ENCODE assay signal across 31 cellular contexts in the genomic region with DNA sequence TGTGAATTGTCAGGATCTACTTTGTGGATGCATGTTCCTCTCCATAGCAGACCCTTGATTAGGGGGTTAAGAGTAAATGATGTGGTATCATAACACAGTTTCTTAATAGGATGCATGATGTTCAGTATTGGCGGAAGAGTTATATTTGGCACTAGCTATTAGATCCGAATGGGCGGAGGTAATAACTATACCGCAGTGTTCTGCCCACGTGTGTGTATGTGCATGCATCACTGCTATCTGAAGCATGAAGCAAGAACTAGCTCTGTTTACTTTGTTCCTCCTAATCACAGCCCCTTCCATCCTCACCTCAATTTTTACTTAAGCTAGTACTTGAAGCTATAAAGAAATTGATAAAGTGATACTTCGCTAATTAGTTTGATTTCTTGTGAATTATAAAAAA.
"Had no signal": no experiment of that assay in that cellular context is flagged by ENCODE, and none has a peak within 500 bp of the region (broad histone marks: within the 10 kb centered on the region; RNA-seq: fewer than 3 reads in every experiment).

No MANE protein-coding gene starts in this region.

- DNase-seq: activated B cell treated with CpG ODN at 0.5 μM for 24 hours; activated CD4-positive, alpha-beta T cell treated with anti-CD3 and anti-CD28 coated beads for 1 hour; activated CD4-positive, alpha-beta T cell treated with anti-CD3 and anti-CD28 coated beads, Interleukin-2, amount 10 ng/mL, durations not matched to agents 24 days and 14 days; activated CD4-positive, alpha-beta T cell treated with anti-CD3 and anti-CD28 coated beads, Interleukin-2, amount 50 U/mL, for 48 hours; activated CD8-positive, alpha-beta memory T cell treated with anti-CD3 and anti-CD28 coated beads, Interleukin-2, amount 10 ng/mL, durations not matched to agents 7 days and 5 days; activated effector memory CD4-positive, alpha-beta T cell treated with anti-CD3 and anti-CD28 coated beads, Interleukin-2, amount 50 U/mL, for 16 hours; activated naive CD4-positive, alpha-beta T cell treated with Interleukin-2 at 50 U/mL for 16 hours; activated naive CD8-positive, alpha-beta T cell treated with anti-CD3 and anti-CD28 coated beads, Interleukin-2, amount 50 U/mL, for 24 hours; activated T-cell treated with anti-CD3 and anti-CD28 coated beads, Interleukin-2, amount 50 U/mL, for 24 hours; amniotic stem cell; body of pancreas; central memory CD4-positive, alpha-beta T cell; MG63; MV-4-11; NCI-H1092 treated with DMSO at 0.1 percent for 48 hours; NCI-H1417 treated with DMSO at 0.1 percent for 48 hours; NCI-H1694 treated with DMSO at 0.1 percent for 48 hours; NCI-H2029 treated with DMSO at 0.1 percent for 48 hours; NCI-H69; NK-92 treated with Interleukin-12 subunit alpha and Interleukin-12 subunit beta, amount 100 ng/mL, for 24 hours; OCI-M1; RPMI8226; T-cell; T-helper 2 cell; T1000 had no signal

- H3K27me3 ChIP-seq: ascending aorta, body of pancreas, MG63 had no signal

- H3K4me3 ChIP-seq: ascending aorta, body of pancreas, MG63, SK-N-MC had no signal

- H3K9me3 Mint-ChIP-seq: activated naive CD8-positive, alpha-beta T cell treated with anti-CD3 and anti-CD28 coated beads, Interleukin-2, amount 50 U/mL, for 24 hours; activated T-helper 1 cell treated with anti-CD3 and anti-CD28 coated beads, Interleukin-12 subunit alpha, Interleukin-12 subunit beta, Interleukin-2, Interleukin-4 antibody, amounts not matched to agents 30 ng/mL and 10 ng/mL and 1 ng/mL, durations not matched to agents 14 hours and 24 hours and 36 hours had no signal

- H3K4me3 Mint-ChIP-seq: activated B cell treated with CpG ODN at 0.5 μM for 24 hours; activated CD4-positive, alpha-beta T cell treated with anti-CD3 and anti-CD28 coated beads, Interleukin-2, amount 10 ng/mL, durations not matched to agents 24 days and 14 days; activated CD8-positive, alpha-beta memory T cell treated with anti-CD3 and anti-CD28 coated beads, Interleukin-2, amount 10 ng/mL, durations not matched to agents 7 days and 5 days; activated naive CD8-positive, alpha-beta T cell treated with anti-CD3 and anti-CD28 coated beads, Interleukin-2, amount 50 U/mL, for 24 hours; activated T-cell treated with anti-CD3 and anti-CD28 coated beads, Interleukin-2, amount 50 U/mL, for 24 hours; activated T-helper 1 cell treated with anti-CD3 and anti-CD28 coated beads, Interleukin-12 subunit alpha, Interleukin-12 subunit beta, Interleukin-2, Interleukin-4 antibody, amounts not matched to agents 30 ng/mL and 10 ng/mL and 1 ng/mL, durations not matched to agents 14 hours and 24 hours and 36 hours; T-cell had no signal

- H3K27ac ChIP-seq: ascending aorta, body of pancreas, SK-N-MC had no signal

- H3K4me1 ChIP-seq: ascending aorta, body of pancreas had no signal

- ATAC-seq: activated CD8-positive, alpha-beta memory T cell treated with anti-CD3 and anti-CD28 coated beads, Interleukin-2, amount 10 ng/mL, durations not matched to agents 7 days and 5 days; activated naive CD4-positive, alpha-beta T cell treated with anti-CD3 and anti-CD28 coated beads, Interleukin-2, amount 50 U/mL, for 72 hours; activated naive CD8-positive, alpha-beta T cell treated with anti-CD3 and anti-CD28 coated beads, Interleukin-2, amount 50 U/mL, for 24 hours; body of pancreas; Panc1; Right ventricle myocardium inferior; T-cell had no signal

- H3K27ac Mint-ChIP-seq: activated B cell treated with CpG ODN at 0.5 μM for 24 hours; activated CD4-positive, alpha-beta T cell treated with anti-CD3 and anti-CD28 coated beads, Interleukin-2, amount 10 ng/mL, durations not matched to agents 24 days and 14 days; activated CD8-positive, alpha-beta memory T cell treated with anti-CD3 and anti-CD28 coated beads, Interleukin-2, amount 10 ng/mL, durations not matched to agents 7 days and 5 days; activated naive CD4-positive, alpha-beta T cell treated with anti-CD3 and anti-CD28 coated beads, Interleukin-2, amount 50 U/mL, for 72 hours; activated naive CD8-positive, alpha-beta T cell treated with anti-CD3 and anti-CD28 coated beads, Interleukin-2, amount 50 U/mL, for 24 hours; activated T-cell treated with anti-CD3 and anti-CD28 coated beads, Interleukin-2, amount 50 U/mL, for 24 hours; activated T-helper 1 cell treated with anti-CD3 and anti-CD28 coated beads, Interleukin-12 subunit alpha, Interleukin-12 subunit beta, Interleukin-2, Interleukin-4 antibody, amounts not matched to agents 30 ng/mL and 10 ng/mL and 1 ng/mL, durations not matched to agents 14 hours and 24 hours and 36 hours; T-cell had no signal

- H3K27me3 Mint-ChIP-seq: activated B cell treated with CpG ODN at 0.5 μM for 24 hours; activated CD4-positive, alpha-beta T cell treated with anti-CD3 and anti-CD28 coated beads, Interleukin-2, amount 10 ng/mL, durations not matched to agents 24 days and 14 days; activated naive CD8-positive, alpha-beta T cell treated with anti-CD3 and anti-CD28 coated beads, Interleukin-2, amount 50 U/mL, for 24 hours; activated T-cell treated with anti-CD3 and anti-CD28 coated beads, Interleukin-2, amount 50 U/mL, for 24 hours; T-cell had no signal

- H3K36me3 ChIP-seq: ascending aorta, MG63 had no signal

- H3K9me3 ChIP-seq: ascending aorta, body of pancreas had no signal
